In the genomic region with DNA sequence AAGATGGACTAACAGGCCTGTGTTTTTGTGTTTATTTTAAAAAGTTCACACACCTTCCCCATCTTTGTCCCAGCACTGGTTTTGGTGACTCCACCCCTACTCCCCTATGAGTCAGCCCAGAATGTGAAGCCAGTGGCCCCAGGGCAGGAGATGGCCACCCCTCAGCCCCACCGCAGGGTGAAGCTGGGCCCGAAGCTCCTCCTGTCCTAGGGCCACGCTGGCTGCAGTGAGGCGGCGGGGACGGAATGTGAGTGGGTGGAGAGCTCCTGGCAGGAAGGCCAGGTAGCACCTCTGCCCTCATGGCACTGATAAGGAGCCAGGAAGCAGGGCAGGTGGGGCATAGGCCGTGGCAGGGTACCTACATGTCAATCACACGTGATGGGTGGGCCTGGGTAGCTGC, we compare ENCODE assay signal across 14 cellular contexts. TPM values are rescaled to one million over a fixed set of nuclear protein-coding genes. Genes with fewer than 3 reads are reported as not detected.
A peak's percentile ranks its signal among the peaks of the same experiment; 100 is the strongest.
DNase-seq lines count a peak whose midpoint lies in the region; ATAC-seq and TF ChIP-seq lines count a peak whose summit lies in the region.
"Had no signal": no experiment of that assay in that cellular context is flagged by ENCODE, and none has a peak within 500 bp of the region (broad histone marks: within the 10 kb centered on the region; RNA-seq: fewer than 3 reads in every experiment).

No MANE protein-coding gene starts in this region.

- peak; percentile 26 for DNase-seq in activated T-cell treated with anti-CD3 and anti-CD28 coated beads, Interleukin-2, amount 50 U/mL, for 24 hours
- DNase-seq in activated T-cell treated with anti-CD3 and anti-CD28 coated beads, Interleukin-2, amount 50 U/mL, for 48 hours: no peak
- peak; percentile 78 for DNase-seq in RWPE1 (ENCODE audit: low spot score)
- peak; percentile 39 for DNase-seq in iPS-NIHi7 (ENCODE audit: extremely low spot score)
- DNase-seq in suprapubic skin (ENCODE audit: low spot score in 2 of 2): peak; percentile 60 to 75
- no peak for DNase-seq in globus pallidus (ENCODE audit: low spot score)
- DNase-seq: activated T-cell treated with anti-CD3 and anti-CD28 coated beads, Interleukin-2, amount 50 U/mL, for 4 hours; anterior cingulate cortex; dermis blood vessel endothelial cell; T-helper 1 cell had no signal

- no peak overlapping the region for H3K4me3 ChIP-seq in suprapubic skin
- H3K4me3 ChIP-seq: A549, lower lobe of right lung had no signal

- H3K9me3 Mint-ChIP-seq in activated T-cell treated with anti-CD3 and anti-CD28 coated beads, Interleukin-2, amount 50 U/mL, for 24 hours: no peaks in the 10 kb centered on the region
- H3K9me3 Mint-ChIP-seq: activated T-cell treated with anti-CD3 and anti-CD28 coated beads, Interleukin-2, amount 50 U/mL, for 4 hours had no signal

- peaks cover 87% of the 10 kb centered on the region for H3K36me3 Mint-ChIP-seq in activated T-cell treated with anti-CD3 and anti-CD28 coated beads, Interleukin-2, amount 50 U/mL, for 24 hours (ENCODE audit: low read depth)

- TF ChIP-seq CTCF in RWPE1 (conservative IDR thresholded peaks at IDR 0.05; ENCODE audit: low read depth) (no peak), suprapubic skin (IDR thresholded peaks at IDR 0.05) (no peak)

- peak overlapping the region; percentile 65 for H3K27ac ChIP-seq in RWPE1
- H3K27ac ChIP-seq in suprapubic skin: no peak overlapping the region
- H3K27ac ChIP-seq: A549, lower lobe of right lung had no signal

- H3K27ac Mint-ChIP-seq in activated T-cell treated with anti-CD3 and anti-CD28 coated beads, Interleukin-2, amount 50 U/mL, for 24 hours: peak overlapping the region; percentile 12

- peaks cover 10% of the 10 kb centered on the region for H3K4me1 Mint-ChIP-seq in activated T-cell treated with anti-CD3 and anti-CD28 coated beads, Interleukin-2, amount 50 U/mL, for 24 hours (ENCODE audit: low read depth)

- H3K27me3 ChIP-seq in suprapubic skin: no peaks in the 10 kb centered on the region

- ATAC-seq in GM18867 (IDR thresholded peaks at IDR 0.05; ENCODE audit: unreplicated experiment) (no peak), GM18502 (IDR thresholded peaks at IDR 0.05; ENCODE audit: poor library complexity, unreplicated experiment) (no peak)
- ATAC-seq: A549, lower lobe of right lung had no signal

- no peaks in the 10 kb centered on the region for H3K9me3 ChIP-seq in suprapubic skin
- H3K9me3 ChIP-seq: A549, lower lobe of right lung had no signal

- H3K36me3 ChIP-seq in suprapubic skin: peaks cover 72% of the 10 kb centered on the region

- WGBS in suprapubic skin: 45% methylated on average over 8 of the region's 8 CpGs

- H3K4me1 ChIP-seq in suprapubic skin: peaks cover 17% of the 10 kb centered on the region

- no peak for TF ChIP-seq EP300 in suprapubic skin (IDR thresholded peaks at IDR 0.05)

- H3K4me3 Mint-ChIP-seq in activated T-cell treated with anti-CD3 and anti-CD28 coated beads, Interleukin-2, amount 50 U/mL, for 24 hours: no peak overlapping the region
- H3K4me3 Mint-ChIP-seq: activated T-cell treated with anti-CD3 and anti-CD28 coated beads, Interleukin-2, amount 50 U/mL, for 4 hours had no signal

- CTCF ChIA-PET in RWPE1 (lab: Yijun Ruan, JAX): interaction anchor here (0.7 kb wide), 1 partner anchor 111 kb away, joined by 4 read pairs; no protein-coding TSS in a partner anchor

- no peak for TF ChIP-seq POLR2A in suprapubic skin (IDR thresholded peaks at IDR 0.05)

- POLR2A ChIA-PET in RWPE1 (lab: Yijun Ruan, JAX; ENCODE audit: low non-redundant PET): no interaction called here

- no peaks in the 10 kb centered on the region for H3K27me3 Mint-ChIP-seq in activated T-cell treated with anti-CD3 and anti-CD28 coated beads, Interleukin-2, amount 50 U/mL, for 24 hours

RNA-seq across cellular contexts. Expression of a gene that starts 39.9 kb away (rescaled TPM):
- 100 to 1,000 TPM in 1 of 4 donors, 10 to 100 TPM in 3; 54.3 to 138 (median 83.6) TPM for total RNA-seq in suprapubic skin

Comparison
In these comparisons a context has a peak if more than half of its experiments do, and no peak if none do; other contexts are left out.
1. DNase-seq: peak in activated T-cell treated with anti-CD3 and anti-CD28 coated beads, Interleukin-2, amount 50 U/mL, for 24 hours (single experiment), RWPE1 (single experiment), iPS-NIHi7 (single experiment) and suprapubic skin (2 of 2); none in activated T-cell treated with anti-CD3 and anti-CD28 coated beads, Interleukin-2, amount 50 U/mL, for 48 hours (0 of 2) and globus pallidus (single experiment).